In the genomic region with DNA sequence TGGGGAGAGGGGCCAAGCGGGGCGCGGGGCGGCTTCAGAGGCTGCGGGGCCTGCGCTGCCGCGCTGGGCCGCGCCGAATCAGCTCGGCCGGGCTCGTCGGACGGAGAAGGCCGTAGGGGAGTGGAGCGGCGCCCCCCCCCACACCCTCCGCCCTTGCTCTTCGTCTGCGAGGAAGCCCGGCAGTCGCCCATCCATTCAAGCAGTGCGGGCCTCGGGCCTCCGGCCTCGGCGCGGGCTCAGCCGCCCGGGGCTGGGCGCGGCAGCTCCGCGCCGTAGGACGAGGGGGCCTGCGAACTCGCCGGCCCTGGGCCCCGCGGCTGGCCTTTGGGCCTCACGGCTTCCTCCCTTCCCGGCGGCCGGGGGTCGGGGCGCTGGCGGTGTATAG, we compare ENCODE assay signal across 8 cellular contexts. TPM values are rescaled to one million over a fixed set of nuclear protein-coding genes. Genes with fewer than 3 reads are reported as not detected.
DNase-seq lines count a peak whose midpoint lies in the region; ATAC-seq and TF ChIP-seq lines count a peak whose summit lies in the region.

No MANE protein-coding gene starts in this region.

- no peaks in the 10 kb centered on the region for H3K9me3 ChIP-seq in BLaER1 treated with 17β-estradiol and CSF1 and Interleukin-3, amounts not matched to agents 10 nM and 100 nM (replicated peaks in 1 of 11)

- H3K27me3 Mint-ChIP-seq in effector memory CD8-positive, alpha-beta T cell, result no peaks in the 10 kb centered on the region
- H3K27me3 Mint-ChIP-seq in nephron (ENCODE audit: low read depth), result no peaks in the 10 kb centered on the region

- peak overlapping the region; percentile 84 to 99 (median 98) for H3K9ac ChIP-seq in BLaER1 treated with 17β-estradiol and CSF1 and Interleukin-3, amounts not matched to agents 10 nM and 100 nM

- peaks cover 0 to 50% (median 45%) of the 10 kb centered on the region in 11 experiments; a peak in 17 of 22 replicates for H4K20me1 ChIP-seq in BLaER1 treated with 17β-estradiol and CSF1 and Interleukin-3, amounts not matched to agents 10 nM and 100 nM

- ATAC-seq in GM21515 (IDR thresholded peaks at IDR 0.05; ENCODE audit: unreplicated experiment), result peak; percentile 25
- ATAC-seq in effector memory CD8-positive, alpha-beta T cell (replicated peaks), result peak; percentile 36

- peaks cover 20 to 22% of the 10 kb centered on the region in 2 donors for H3K4me1 Mint-ChIP-seq in effector memory CD8-positive, alpha-beta T cell (ENCODE audit: low read depth in 2 of 2)
- H3K4me1 Mint-ChIP-seq in nephron, result peaks cover 44% of the 10 kb centered on the region

- H3K4me1 ChIP-seq in BLaER1 treated with 17β-estradiol and CSF1 and Interleukin-3, amounts not matched to agents 10 nM and 100 nM, result peaks cover 30 to 56% (median 53%) of the 10 kb centered on the region in 10 experiments

- peak overlapping the region; percentile 84 to 99 for H3K4me3 Mint-ChIP-seq in effector memory CD8-positive, alpha-beta T cell
- peak overlapping the region; percentile 92 to 93 (median 92) for H3K4me3 Mint-ChIP-seq in nephron

- H3K27ac ChIP-seq in BLaER1 treated with 17β-estradiol and CSF1 and Interleukin-3, amounts not matched to agents 10 nM and 100 nM, result peak overlapping the region; percentile 79 to 99 (median 98)

- peaks cover 13 to 41% (median 32%) of the 10 kb centered on the region in 11 experiments for H3K36me3 ChIP-seq in BLaER1 treated with 17β-estradiol and CSF1 and Interleukin-3, amounts not matched to agents 10 nM and 100 nM

- H3K9me3 Mint-ChIP-seq in effector memory CD8-positive, alpha-beta T cell, result no peaks in the 10 kb centered on the region
- no peaks in the 10 kb centered on the region for H3K9me3 Mint-ChIP-seq in nephron

- H3K4me3 ChIP-seq in BLaER1 treated with 17β-estradiol and CSF1 and Interleukin-3, amounts not matched to agents 10 nM and 100 nM, result peak overlapping the region; percentile 74 to 95 (median 86)
- H3K4me3 ChIP-seq in Jurkat, Clone E6-1 (ENCODE audit: low read length), result peak overlapping the region; percentile 74

- no peak for DNase-seq in Jurkat, Clone E6-1 (ENCODE audit: low read depth, low spot score)
- DNase-seq in effector memory CD8-positive, alpha-beta T cell, result no peak
- DNase-seq in stimulated activated naive CD4-positive, alpha-beta T cell treated with Interleukin-2 at 50 U/mL for 16 hours (lab: John Stamatoyannopoulos, UW), result no peak
- no peak for DNase-seq in stimulated activated CD4-positive, alpha-beta T cell treated with anti-CD3 and anti-CD28 coated beads, Interleukin-2, amount 100 ng/mL, for 24 hours
- DNase-seq in NCI-H2029 (lab: John Stamatoyannopoulos, UW), result no peak

- no peak for TF ChIP-seq CTCF in nephron (IDR thresholded peaks at IDR 0.05; ENCODE audit: unreplicated experiment in 3 of 3)

- H3K27me3 ChIP-seq in BLaER1 treated with 17β-estradiol and CSF1 and Interleukin-3, amounts not matched to agents 10 nM and 100 nM, result no peaks in the 10 kb centered on the region

- peaks cover 43% of the 10 kb centered on the region for H3K36me3 Mint-ChIP-seq in effector memory CD8-positive, alpha-beta T cell (ENCODE audit: insufficient read depth)
- H3K36me3 Mint-ChIP-seq in nephron (ENCODE audit: low read depth), result peaks cover 6% of the 10 kb centered on the region

- H3K4me2 ChIP-seq in BLaER1 treated with 17β-estradiol and CSF1 and Interleukin-3, amounts not matched to agents 10 nM and 100 nM, result peak overlapping the region; percentile 90 to 98 (median 95)

- H3K27ac Mint-ChIP-seq in effector memory CD8-positive, alpha-beta T cell, result peak overlapping the region; percentile 92 to 99
- H3K27ac Mint-ChIP-seq in nephron, result peak overlapping the region; percentile 80 to 92 (median 84)

RNA-seq across cellular contexts. Expression of gene CTPS1, which starts 0.6 kb away (rescaled TPM):
- 159 TPM for polyA plus RNA-seq in Jurkat, Clone E6-1 (2012; ENCODE audit: insufficient read depth, insufficient read length)

RNA-seq across cellular contexts. Expression of gene SLFNL1, which starts 41.5 kb away (rescaled TPM):
- polyA plus RNA-seq in Jurkat, Clone E6-1 (2012; ENCODE audit: insufficient read depth, insufficient read length), result 0.68 TPM
